In the genomic region with DNA sequence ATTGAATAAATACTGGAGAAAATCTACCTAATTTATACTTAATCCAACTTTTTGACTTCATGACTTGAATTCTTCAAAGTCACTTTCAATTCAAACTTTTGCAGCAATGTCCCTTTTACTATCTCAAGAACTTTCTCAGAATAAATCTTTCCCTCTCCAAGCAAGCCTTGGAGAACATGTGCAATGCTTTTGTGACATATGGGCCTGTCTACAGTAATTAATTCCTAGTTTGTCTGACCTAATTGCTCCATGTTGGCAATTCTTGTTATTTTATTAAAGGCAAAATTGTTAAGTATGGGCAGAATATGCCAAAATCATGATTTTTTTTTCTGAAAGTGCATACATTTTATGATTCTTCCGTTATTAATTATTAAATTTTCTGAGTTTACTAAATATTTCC, we compare ENCODE assay signal across 25 cellular contexts.
"Had no signal": no experiment of that assay in that cellular context is flagged by ENCODE, and none has a peak within 500 bp of the region (broad histone marks: within the 10 kb centered on the region; RNA-seq: fewer than 3 reads in every experiment).

No MANE protein-coding gene starts in this region.

- H3K4me3 ChIP-seq: ascending aorta, cardiac muscle cell had no signal

- H3K4me1 ChIP-seq: ascending aorta had no signal

- H3K9me3 ChIP-seq: ascending aorta had no signal

- H3K36me3 ChIP-seq: ascending aorta, cardiac muscle cell had no signal

- H3K27ac ChIP-seq: ascending aorta, cardiac muscle cell, VCaP had no signal

- DNase-seq: activated B cell treated with CpG ODN at 0.5 μM for 24 hours; activated CD4-positive, alpha-beta memory T cell treated with anti-CD3 and anti-CD28 coated beads, Interleukin-2, amount 10 ng/mL, durations not matched to agents 7 days and 5 days; activated CD4-positive, alpha-beta T cell treated with anti-CD3 and anti-CD28 coated beads for 48 hours; activated CD4-positive, alpha-beta T cell treated with anti-CD3 and anti-CD28 coated beads, Interleukin-2, amount 10 ng/mL, durations not matched to agents 7 days and 5 days; activated CD4-positive, alpha-beta T cell treated with anti-CD3 and anti-CD28 coated beads, Interleukin-2, amount 50 U/mL, for 48 hours; activated CD4-positive, CD25-positive, alpha-beta regulatory T cell treated with anti-CD3 and anti-CD28 coated beads, Interleukin-2, amount 50 U/mL, for 72 hours; activated CD8-positive, alpha-beta memory T cell treated with anti-CD3 and anti-CD28 coated beads for 24 hours; activated CD8-positive, alpha-beta memory T cell treated with anti-CD3 and anti-CD28 coated beads, Interleukin-2, amount 10 ng/mL, durations not matched to agents 7 days and 5 days; activated CD8-positive, alpha-beta memory T cell treated with anti-CD3 and anti-CD28 coated beads, Interleukin-2, amount 50 U/mL, for 48 hours; activated CD8-positive, alpha-beta T cell treated with anti-CD3 and anti-CD28 coated beads, Interleukin-2, amount 10 ng/mL, durations not matched to agents 7 days and 5 days; activated effector memory CD4-positive, alpha-beta T cell treated with Interleukin-2 at 50 U/mL for 16 hours; activated gamma-delta T cell; activated naive CD4-positive, alpha-beta T cell treated with anti-CD3 and anti-CD28 coated beads, Interleukin-2, amount 10 ng/mL, durations not matched to agents 7 days and 5 days; activated naive CD4-positive, alpha-beta T cell treated with Interleukin-2 at 50 U/mL for 16 hours; activated naive CD8-positive, alpha-beta T cell treated with anti-CD3 and anti-CD28 coated beads, Interleukin-2, amount 10 ng/mL, durations not matched to agents 7 days and 5 days; activated naive CD8-positive, alpha-beta T cell treated with anti-CD3 and anti-CD28 coated beads, Interleukin-2, amount 50 U/mL, for 24 hours; activated T-cell treated with anti-CD3 and anti-CD28 coated beads, Interleukin-2, amount 50 U/mL, for 24 hours; activated T-cell treated with anti-CD3 and anti-CD28 coated beads, Interleukin-2, amount 50 U/mL, for 48 hours; amygdala; anterior cingulate cortex; T-helper 2 cell; T-helper 9 cell had no signal

- ATAC-seq: activated CD8-positive, alpha-beta memory T cell treated with anti-CD3 and anti-CD28 coated beads, Interleukin-2, amount 10 ng/mL, durations not matched to agents 7 days and 5 days; activated CD8-positive, alpha-beta T cell treated with anti-CD3 and anti-CD28 coated beads, Interleukin-2, amount 10 ng/mL, durations not matched to agents 7 days and 5 days; activated naive CD8-positive, alpha-beta T cell treated with anti-CD3 and anti-CD28 coated beads, Interleukin-2, amount 50 U/mL, for 24 hours had no signal

- H3K27me3 ChIP-seq: ascending aorta, cardiac muscle cell had no signal
